10 cellular contexts compared by ENCODE assay signal in the genomic region with DNA sequence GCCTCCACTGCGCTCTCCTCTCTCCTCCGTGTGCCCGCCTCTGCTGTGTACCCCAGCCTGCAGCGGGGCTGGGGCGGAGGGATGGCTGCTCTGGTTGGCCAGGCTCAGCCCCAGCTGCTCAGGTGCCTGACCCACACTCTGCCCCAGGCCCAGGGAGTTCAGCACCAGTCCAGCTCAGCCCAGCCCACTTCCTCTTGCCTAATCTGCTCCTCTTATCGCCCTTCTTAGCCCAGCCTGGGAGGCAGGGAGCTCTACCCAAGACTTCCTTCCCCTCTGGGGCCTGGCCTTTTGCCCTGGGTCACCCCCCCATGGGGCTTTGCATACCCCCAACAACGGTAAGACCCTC. TPM values are rescaled to one million over a fixed set of nuclear protein-coding genes. Genes with fewer than 3 reads are reported as not detected.
DNase-seq lines count a peak whose midpoint lies in the region; ATAC-seq and TF ChIP-seq lines count a peak whose summit lies in the region.
"Had no signal": no experiment of that assay in that cellular context is flagged by ENCODE, and none has a peak within 500 bp of the region (broad histone marks: within the 10 kb centered on the region; RNA-seq: fewer than 3 reads in every experiment).

No MANE protein-coding gene starts in this region.

- H3K36me3 ChIP-seq in CD4-positive, alpha-beta memory T cell (ENCODE audit: insufficient read depth, low read length): peaks cover under 1% of the 10 kb centered on the region
- no peaks in the 10 kb centered on the region for H3K36me3 ChIP-seq in lung (ENCODE audit: control insufficient read depth in 2 of 2, insufficient read depth in 2 of 2, low read length in 2 of 2)

- DNase-seq in CD4-positive, alpha-beta memory T cell: peak in 1 of 5 donors; percentile 11
- DNase-seq in activated CD4-positive, CD25-positive, alpha-beta regulatory T cell treated with anti-CD3 and anti-CD28 coated beads, Interleukin-2, amount 50 U/mL, for 72 hours: peak; percentile 52
- DNase-seq in lung (ENCODE audit: low spot score): peak; percentile 56
- no peak for DNase-seq in NCI-H345 treated with DMSO at 0.1 percent for 48 hours (lab: John Stamatoyannopoulos, UW; ENCODE audit: unreplicated experiment)
- no peak for DNase-seq in NCI-H524 treated with DMSO at 0.1 percent for 48 hours (lab: John Stamatoyannopoulos, UW)
- DNase-seq in foreskin keratinocyte: no peak

- H3K9me3 Mint-ChIP-seq in CD4-positive, alpha-beta memory T cell: no peaks in the 10 kb centered on the region

- CTCF ChIA-PET in CD4-positive, alpha-beta memory T cell (lab: Charles Lee; ENCODE audit: partially characterized antibody): interaction anchor here (0.6 to 23.8 kb wide), 15 partner anchors 9 to 263 kb away, joined by 3 to 634 read pairs (median 18); a partner anchor contains a TSS

- peaks cover 0 to 18% of the 10 kb centered on the region in 2 donors for H3K36me3 Mint-ChIP-seq in CD4-positive, alpha-beta memory T cell

- peak overlapping the region; percentile 93 to 98 (median 96) for H3K27ac Mint-ChIP-seq in CD4-positive, alpha-beta memory T cell

- TF ChIP-seq CTCF in lung (IDR thresholded peaks at IDR 0.05; ENCODE audit: control extremely low read depth, extremely low read depth): no peak
- TF ChIP-seq CTCF in foreskin keratinocyte (conservative IDR thresholded peaks at IDR 0.05): no peak

- ATAC-seq in HG02610 (IDR thresholded peaks at IDR 0.05; ENCODE audit: unreplicated experiment) (peak; percentile 19), lung (ENCODE audit: insufficient read depth, low FRiP score) (peak; percentile 38), GM18873 (IDR thresholded peaks at IDR 0.05; ENCODE audit: low FRiP score, unreplicated experiment) (no peak), foreskin keratinocyte (no peak)

- 22 to 36% methylated on average over 7 of the region's 7 CpGs for WGBS in lung, 2 donors

- peak overlapping the region; percentile 94 to 98 (median 96) for H3K4me3 Mint-ChIP-seq in CD4-positive, alpha-beta memory T cell

- H3K4me1 ChIP-seq in CD4-positive, alpha-beta memory T cell (ENCODE audit: insufficient read depth, low read length): peaks cover 49% of the 10 kb centered on the region
- H3K4me1 ChIP-seq in lung (ENCODE audit: control insufficient read depth in 2 of 2, insufficient read depth in 2 of 2, low read length in 2 of 2): peaks cover 0 to 2% of the 10 kb centered on the region in 2 donors
- peaks cover 2% of the 10 kb centered on the region for H3K4me1 ChIP-seq in foreskin keratinocyte

- H3K9me3 ChIP-seq in CD4-positive, alpha-beta memory T cell (ENCODE audit: control insufficient read depth in 1 of 2, low read length in 2 of 2): no peaks in the 10 kb centered on the region
- no peaks in the 10 kb centered on the region for H3K9me3 ChIP-seq in lung (ENCODE audit: control insufficient read depth in 2 of 2, insufficient read depth in 1 of 2, low read length in 1 of 2)

- H3K27me3 Mint-ChIP-seq in CD4-positive, alpha-beta memory T cell: no peaks in the 10 kb centered on the region

- H3K27ac ChIP-seq in CD4-positive, alpha-beta memory T cell (ENCODE audit: low read depth, low read length): peak overlapping the region; percentile 79
- H3K27ac ChIP-seq in lung (ENCODE audit: low read depth in 1 of 2, low read length in 1 of 2) (peak overlapping the region in 1 of 2 donors; percentile 13), foreskin keratinocyte (no peak overlapping the region)

- no peaks in the 10 kb centered on the region for H3K27me3 ChIP-seq in CD4-positive, alpha-beta memory T cell (ENCODE audit: insufficient read depth, low read length)
- H3K27me3 ChIP-seq in lung (ENCODE audit: control insufficient read depth, insufficient read depth) (no peaks in the 10 kb centered on the region), foreskin keratinocyte (peaks cover 44% of the 10 kb centered on the region)

- POLR2A ChIA-PET in CD4-positive, alpha-beta memory T cell (lab: Charles Lee; ENCODE audit: partially characterized antibody): interaction anchor here (0.7 to 6.8 kb wide), 24 partner anchors 10 to 1352 kb away, joined by 3 to 90 read pairs (median 8); a partner anchor contains a TSS

- intact Hi-C loops in CD4-positive, alpha-beta memory T cell (cut with micrococcal nuclease): loop anchor here (1.0 kb wide), 1 partner anchor 14 kb away; a partner anchor contains a TSS

- H3K4me1 Mint-ChIP-seq in CD4-positive, alpha-beta memory T cell: peaks cover 33 to 70% (median 46%) of the 10 kb centered on the region in 4 donors

- peak overlapping the region; percentile 57 to 98 for H3K4me3 ChIP-seq in CD4-positive, alpha-beta memory T cell (ENCODE audit: low read length in 2 of 2)
- no peak overlapping the region for H3K4me3 ChIP-seq in lung

RNA-seq across cellular contexts. Expression of a gene that starts 1.1 kb away (rescaled TPM):
- total RNA-seq in CD4-positive, alpha-beta memory T cell: 100 to 1,000 TPM; 211 to 219 TPM
- polyA plus RNA-seq in CD4-positive, alpha-beta memory T cell: 10 to 100 TPM; 22.6 to 37.5 TPM
- total RNA-seq in lung: 10 to 100 TPM; 17.9 to 76.7 TPM
- polyA plus RNA-seq in lung: 10 to 100 TPM; 47.5 to 54.9 TPM
- total RNA-seq in foreskin keratinocyte: 1.5 and 1.7 TPM in 2 replicates
- polyA plus RNA-seq in foreskin keratinocyte: 1.6 and 2.2 TPM in 2 replicates

RNA-seq across cellular contexts. Expression of a gene that starts 14.7 kb away (rescaled TPM):
- 1 to 10 TPM; 7.2 to 7.5 TPM for total RNA-seq in CD4-positive, alpha-beta memory T cell
- 1 to 10 TPM in 1 of 2 donors, under 1 TPM in 1; 0.08 to 2.8 TPM for polyA plus RNA-seq in CD4-positive, alpha-beta memory T cell
- total RNA-seq in lung (10 to 100 TPM; 12.8 to 31.1 TPM), foreskin keratinocyte (15.0 and 17.8 TPM in 2 replicates)
- polyA plus RNA-seq in lung (10 to 100 TPM; 18.4 to 19.7 TPM), foreskin keratinocyte (16.2 and 19.1 TPM in 2 replicates)

RNA-seq across cellular contexts. Expression of a gene that starts 26.0 kb away (rescaled TPM):
- not detected for total RNA-seq in CD4-positive, alpha-beta memory T cell
- not detected for polyA plus RNA-seq in CD4-positive, alpha-beta memory T cell
- total RNA-seq in lung: not detected
- polyA plus RNA-seq in lung: not detected
- total RNA-seq in foreskin keratinocyte: not detected in 2 replicates
- polyA plus RNA-seq in foreskin keratinocyte: not detected in 2 replicates
- total RNA-seq: astrocyte, urinary bladder had no signal
- polyA plus RNA-seq: urinary bladder had no signal

RNA-seq across cellular contexts. Expression of a gene that starts 31.9 kb away (rescaled TPM):
- total RNA-seq in CD4-positive, alpha-beta memory T cell: 1 to 10 TPM; 2.6 to 5.1 TPM
- under 1 TPM in 1 of 2 donors, not detected in 1; 0.53 TPM for polyA plus RNA-seq in CD4-positive, alpha-beta memory T cell
- total RNA-seq in lung (10 to 100 TPM in 1 of 2 donors, 1 to 10 TPM in 1; 4.4 to 42.1 TPM), foreskin keratinocyte (48.7 and 61.7 TPM in 2 replicates)
- polyA plus RNA-seq in lung (10 to 100 TPM in 1 of 2 donors, 1 to 10 TPM in 1; 7.0 to 22.8 TPM), foreskin keratinocyte (21.3 and 25.0 TPM in 2 replicates)

RNA-seq across cellular contexts. Expression of a gene that starts 42.0 kb away (rescaled TPM):
- total RNA-seq in CD4-positive, alpha-beta memory T cell: not detected
- not detected for polyA plus RNA-seq in CD4-positive, alpha-beta memory T cell
- not detected for total RNA-seq in lung
- 1 to 10 TPM in 1 of 2 donors, under 1 TPM in 1; 0.84 to 1.0 TPM for polyA plus RNA-seq in lung
- total RNA-seq in foreskin keratinocyte: not detected in 2 replicates
- polyA plus RNA-seq in foreskin keratinocyte: not detected in 2 replicates
- total RNA-seq: astrocyte, urinary bladder had no signal

Comparison
In these comparisons a context has a peak if more than half of its experiments do, and no peak if none do; other contexts are left out.
1. DNase-seq: peak in activated CD4-positive, CD25-positive, alpha-beta regulatory T cell treated with anti-CD3 and anti-CD28 coated beads, Interleukin-2, amount 50 U/mL, for 72 hours (single experiment) and lung (single experiment); none in NCI-H345 treated with DMSO at 0.1 percent for 48 hours (single experiment), NCI-H524 treated with DMSO at 0.1 percent for 48 hours (single experiment) and foreskin keratinocyte (0 of 2).
2. ATAC-seq: peak in HG02610 (single experiment) and lung (single experiment); none in GM18873 (single experiment) and foreskin keratinocyte (single experiment).